ENCODE assay signal across 1 cellular context in the genomic region with DNA sequence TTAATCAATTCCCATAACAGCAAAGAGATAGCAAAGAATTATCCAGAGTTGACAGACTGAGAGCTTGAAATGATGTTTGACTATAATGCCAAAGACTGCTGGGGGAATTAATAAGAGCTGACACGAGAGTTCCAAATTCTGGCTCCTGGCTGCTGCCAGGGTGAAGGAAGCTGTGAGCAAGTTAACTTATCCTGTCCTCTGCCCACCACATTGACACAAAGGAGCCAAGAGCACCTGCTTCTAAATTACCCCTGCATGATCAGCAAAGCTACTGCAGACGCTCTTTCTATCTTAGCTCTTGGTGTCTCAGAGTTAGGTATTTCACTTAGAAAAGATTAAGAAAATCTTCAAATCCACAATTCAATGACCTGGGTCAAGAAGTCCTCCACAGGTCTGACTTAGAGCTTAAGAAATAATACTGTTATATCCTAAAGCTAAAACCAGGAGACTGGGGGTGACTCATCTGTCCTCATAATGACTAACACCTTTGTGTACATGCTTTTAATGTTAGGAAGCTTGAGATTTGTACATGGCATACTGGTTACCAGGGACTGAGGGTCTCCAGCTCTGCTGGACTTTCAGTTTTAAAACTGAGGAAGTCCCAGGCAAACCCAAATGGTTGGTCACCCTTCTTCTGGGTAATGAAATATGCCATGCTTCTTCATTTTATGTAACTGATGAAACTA.
TF ChIP-seq lines count a peak whose summit lies in the region.

No MANE protein-coding gene starts in this region.

TF ChIP-seq in endothelial cell of umbilical vein, 7 proteins besides CTCF, POLR2A, EP300 and RAD21:
- TF ChIP-seq MYC (IDR thresholded peaks at IDR 0.05; ENCODE audit: low read depth, low read length) (no peak), JUN (IDR thresholded peaks at IDR 0.05; ENCODE audit: borderline replicate concordance, insufficient read depth, insufficient read length, low read depth) (peak; percentile 53), EZH2 (IDR thresholded peaks at IDR 0.05; ENCODE audit: borderline replicate concordance, low read depth, low read length, severe bottlenecking) (no peak), GATA2 (IDR thresholded peaks at IDR 0.05; ENCODE audit: insufficient read depth, insufficient read length, low read depth, low read length) (no peak), POLR2AphosphoS5 (IDR thresholded peaks at IDR 0.05; ENCODE audit: insufficient read depth, low read depth, low read length) (no peak), FOS (IDR thresholded peaks at IDR 0.05; ENCODE audit: borderline replicate concordance, insufficient read depth, low read length) (peak; percentile 83)
- TF ChIP-seq, protein P1, sequence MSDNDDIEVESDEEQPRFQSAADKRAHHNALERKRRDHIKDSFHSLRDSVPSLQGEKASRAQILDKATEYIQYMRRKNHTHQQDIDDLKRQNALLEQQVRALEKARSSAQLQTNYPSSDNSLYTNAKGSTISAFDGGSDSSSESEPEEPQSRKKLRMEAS (IDR thresholded peaks at IDR 0.05; ENCODE audit: insufficient read depth, insufficient read length): no peak
TF ChIP-seq in endothelial cell of umbilical vein: peak in this region for 2.
